Comparison of ENCODE assay signal across 1 cellular context in the genomic region with DNA sequence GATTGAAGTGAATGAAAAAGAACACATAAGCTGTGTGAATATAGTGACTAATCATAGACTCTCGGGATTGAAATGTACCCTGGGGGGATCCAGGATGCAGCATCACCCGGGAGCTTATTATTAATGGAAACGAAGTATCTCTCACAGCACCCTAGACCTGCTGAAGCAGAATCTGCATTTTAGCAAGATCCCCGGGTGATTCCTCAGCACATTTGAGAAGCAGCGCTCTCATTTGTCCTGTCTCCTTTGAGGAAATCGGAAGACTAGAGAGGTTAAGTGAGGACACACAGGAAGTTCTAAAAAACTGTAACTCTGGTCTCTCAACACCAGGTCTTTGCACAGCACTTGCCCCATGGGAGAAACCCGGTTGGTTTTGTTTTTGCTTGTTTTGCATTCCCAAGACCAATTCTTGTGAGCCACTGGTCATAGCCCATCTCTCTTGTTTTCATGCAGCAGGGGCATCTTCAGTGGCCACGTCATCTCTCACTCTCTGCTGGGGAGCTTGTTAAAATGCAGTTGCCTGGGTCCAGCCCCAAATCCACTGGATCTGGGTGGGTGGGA.
TF ChIP-seq lines count a peak whose summit lies in the region.

No MANE protein-coding gene starts in this region.

TF ChIP-seq in SK-N-SH treated with all-trans-retinoic acid at 6 μM for 48 hours, 23 proteins besides CTCF, POLR2A, EP300 and RAD21 (continued from another document):
- TF ChIP-seq, protein P1, sequence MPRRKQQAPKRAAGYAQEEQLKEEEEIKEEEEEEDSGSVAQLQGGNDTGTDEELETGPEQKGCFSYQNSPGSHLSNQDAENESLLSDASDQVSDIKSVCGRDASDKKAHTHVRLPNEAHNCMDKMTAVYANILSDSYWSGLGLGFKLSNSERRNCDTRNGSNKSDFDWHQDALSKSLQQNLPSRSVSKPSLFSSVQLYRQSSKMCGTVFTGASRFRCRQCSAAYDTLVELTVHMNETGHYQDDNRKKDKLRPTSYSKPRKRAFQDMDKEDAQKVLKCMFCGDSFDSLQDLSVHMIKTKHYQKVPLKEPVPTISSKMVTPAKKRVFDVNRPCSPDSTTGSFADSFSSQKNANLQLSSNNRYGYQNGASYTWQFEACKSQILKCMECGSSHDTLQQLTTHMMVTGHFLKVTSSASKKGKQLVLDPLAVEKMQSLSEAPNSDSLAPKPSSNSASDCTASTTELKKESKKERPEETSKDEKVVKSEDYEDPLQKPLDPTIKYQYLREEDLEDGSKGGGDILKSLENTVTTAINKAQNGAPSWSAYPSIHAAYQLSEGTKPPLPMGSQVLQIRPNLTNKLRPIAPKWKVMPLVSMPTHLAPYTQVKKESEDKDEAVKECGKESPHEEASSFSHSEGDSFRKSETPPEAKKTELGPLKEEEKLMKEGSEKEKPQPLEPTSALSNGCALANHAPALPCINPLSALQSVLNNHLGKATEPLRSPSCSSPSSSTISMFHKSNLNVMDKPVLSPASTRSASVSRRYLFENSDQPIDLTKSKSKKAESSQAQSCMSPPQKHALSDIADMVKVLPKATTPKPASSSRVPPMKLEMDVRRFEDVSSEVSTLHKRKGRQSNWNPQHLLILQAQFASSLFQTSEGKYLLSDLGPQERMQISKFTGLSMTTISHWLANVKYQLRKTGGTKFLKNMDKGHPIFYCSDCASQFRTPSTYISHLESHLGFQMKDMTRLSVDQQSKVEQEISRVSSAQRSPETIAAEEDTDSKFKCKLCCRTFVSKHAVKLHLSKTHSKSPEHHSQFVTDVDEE (CRISPR knock-in tag; IDR thresholded peaks at IDR 0.05): no peak
- TF ChIP-seq OSR1 (CRISPR knock-in tag; IDR thresholded peaks at IDR 0.05): no peak
